In the genomic region with DNA sequence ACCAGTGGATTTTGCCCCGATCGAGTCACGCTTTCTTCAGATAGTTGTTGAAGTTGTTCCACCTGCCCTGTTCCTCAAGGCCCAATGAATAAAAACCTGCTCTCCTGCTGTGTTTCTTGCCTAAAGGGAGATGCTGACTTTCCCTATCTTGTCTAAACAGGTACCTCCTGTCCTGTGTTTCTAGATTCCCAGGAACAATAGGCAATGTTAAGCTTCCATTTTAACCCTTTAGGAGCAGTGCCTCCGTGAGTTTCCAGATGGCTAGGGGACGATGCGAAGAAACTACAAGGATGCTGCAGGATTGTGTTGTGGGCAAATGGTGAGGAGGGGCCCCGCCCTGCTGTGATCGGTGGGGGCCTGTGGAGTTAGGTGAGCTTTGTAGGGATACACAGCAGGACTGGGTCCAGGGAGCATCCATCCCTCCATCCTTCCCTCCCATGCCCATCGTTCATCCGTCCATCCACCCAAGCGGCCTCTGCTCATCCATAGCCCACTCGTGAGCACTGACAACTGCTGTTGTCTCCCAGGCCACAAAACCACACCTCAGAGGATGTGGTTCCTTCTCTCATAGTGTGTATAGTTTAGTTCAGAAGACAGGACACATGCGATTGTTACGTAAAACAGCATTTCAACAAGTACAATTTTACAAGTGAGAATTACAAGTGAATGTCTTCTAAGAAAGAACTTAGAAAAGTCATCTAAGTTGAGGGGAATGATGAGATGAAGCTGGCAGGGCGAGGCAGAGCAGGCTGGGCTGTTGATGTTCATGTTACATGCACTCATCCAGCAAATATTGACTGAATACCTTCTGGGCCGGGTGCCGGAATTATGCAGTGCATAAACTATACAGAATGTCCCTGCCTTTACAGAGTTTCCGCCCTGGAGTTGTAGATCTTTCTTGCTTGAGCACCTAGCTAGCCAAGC, we compare ENCODE assay signal across 9 cellular contexts. TPM values are rescaled to one million over a fixed set of nuclear protein-coding genes. Genes with fewer than 3 reads are reported as not detected.
DNase-seq lines count a peak whose midpoint lies in the region; ATAC-seq and TF ChIP-seq lines count a peak whose summit lies in the region.
"Had no signal": no experiment of that assay in that cellular context is flagged by ENCODE, and none has a peak within 500 bp of the region (broad histone marks: within the 10 kb centered on the region; RNA-seq: fewer than 3 reads in every experiment).

No MANE protein-coding gene starts in this region.

- H3K27ac Mint-ChIP-seq in activated T-helper 17 cell treated with anti-CD3 and anti-CD28 coated beads, Interleukin-2, amount 50 U/mL, for 72 hours: peak overlapping the region; percentile 41
- peak overlapping the region; percentile 36 to 74 for H3K27ac Mint-ChIP-seq in natural killer cell treated with Interleukin-12 subunit alpha and Interleukin-12 subunit beta and Interleukin-15 and Interleukin-18, amount 100 ng/mL, for 72 hours

- H3K27ac ChIP-seq in C4-2B (peak overlapping the region; percentile 99), right cardiac atrium (ENCODE audit: low read length) (no peak overlapping the region)

- peak; percentile 69 for ATAC-seq in activated T-helper 17 cell treated with anti-CD3 and anti-CD28 coated beads, Interleukin-2, amount 50 U/mL, for 72 hours (replicated peaks)
- ATAC-seq in natural killer cell treated with Interleukin-12 subunit alpha and Interleukin-12 subunit beta and Interleukin-15 and Interleukin-18, amount 100 ng/mL, for 72 hours: peak; percentile 71 to 78
- ATAC-seq in right cardiac atrium: no peak

- H3K4me3 ChIP-seq in right cardiac atrium (ENCODE audit: low read length): no peak overlapping the region

- WGBS in right cardiac atrium: 89% methylated on average over 18 of the region's 18 CpGs

- H3K4me1 ChIP-seq in right cardiac atrium (ENCODE audit: control insufficient read depth, insufficient read depth, low read length): peaks cover 2% of the 10 kb centered on the region

- TF ChIP-seq CTCF in C4-2B (conservative IDR thresholded peaks at IDR 0.05): no peak

- intact Hi-C loops in right cardiac atrium (cut with DNase I): no loop called here

- no peaks in the 10 kb centered on the region for H3K27me3 Mint-ChIP-seq in activated T-helper 17 cell treated with anti-CD3 and anti-CD28 coated beads, Interleukin-2, amount 50 U/mL, for 72 hours
- H3K27me3 Mint-ChIP-seq in natural killer cell treated with Interleukin-12 subunit alpha and Interleukin-12 subunit beta and Interleukin-15 and Interleukin-18, amount 100 ng/mL, for 72 hours: peaks cover 0 to 2% of the 10 kb centered on the region in 2 donors

- no peaks in the 10 kb centered on the region for H3K9me3 Mint-ChIP-seq in activated T-helper 17 cell treated with anti-CD3 and anti-CD28 coated beads, Interleukin-2, amount 50 U/mL, for 72 hours
- no peaks in the 10 kb centered on the region for H3K9me3 Mint-ChIP-seq in natural killer cell treated with Interleukin-12 subunit alpha and Interleukin-12 subunit beta and Interleukin-15 and Interleukin-18, amount 100 ng/mL, for 72 hours

- H3K4me1 Mint-ChIP-seq in activated T-helper 17 cell treated with anti-CD3 and anti-CD28 coated beads, Interleukin-2, amount 50 U/mL, for 72 hours: peaks cover 28% of the 10 kb centered on the region
- H3K4me1 Mint-ChIP-seq in natural killer cell treated with Interleukin-12 subunit alpha and Interleukin-12 subunit beta and Interleukin-15 and Interleukin-18, amount 100 ng/mL, for 72 hours (ENCODE audit: low read depth in 2 of 2): peaks cover 33 to 39% of the 10 kb centered on the region in 2 donors

- peak overlapping the region; percentile 70 for H3K4me3 Mint-ChIP-seq in activated T-helper 17 cell treated with anti-CD3 and anti-CD28 coated beads, Interleukin-2, amount 50 U/mL, for 72 hours
- peak overlapping the region; percentile 73 for H3K4me3 Mint-ChIP-seq in natural killer cell treated with Interleukin-12 subunit alpha and Interleukin-12 subunit beta and Interleukin-15 and Interleukin-18, amount 100 ng/mL, for 72 hours

- no peaks in the 10 kb centered on the region for H3K27me3 ChIP-seq in right cardiac atrium (ENCODE audit: control insufficient read depth, insufficient read depth)

- peak; percentile 62 for DNase-seq in NOMO-1 treated with DMSO at 0.1 percent for 48 hours (lab: John Stamatoyannopoulos, UW; ENCODE audit: unreplicated experiment)
- DNase-seq in natural killer cell treated with Interleukin-12 subunit alpha and Interleukin-12 subunit beta and Interleukin-15 and Interleukin-18, amount 100 ng/mL, for 72 hours (ENCODE audit: low spot score): peak; percentile 79
- no peak for DNase-seq in right cardiac atrium
- no peak for DNase-seq in SW 1271 (lab: John Stamatoyannopoulos, UW)
- no peak for DNase-seq in SW480 (ENCODE audit: low spot score)
- DNase-seq in NCI-H2227 (lab: John Stamatoyannopoulos, UW; ENCODE audit: unreplicated experiment): no peak
- DNase-seq: NCI-H226 had no signal

- no peaks in the 10 kb centered on the region for H3K9me3 ChIP-seq in right cardiac atrium (ENCODE audit: control insufficient read depth, low read length)

- no peaks in the 10 kb centered on the region for H3K36me3 Mint-ChIP-seq in activated T-helper 17 cell treated with anti-CD3 and anti-CD28 coated beads, Interleukin-2, amount 50 U/mL, for 72 hours (ENCODE audit: low read depth)
- no peaks in the 10 kb centered on the region for H3K36me3 Mint-ChIP-seq in natural killer cell treated with Interleukin-12 subunit alpha and Interleukin-12 subunit beta and Interleukin-15 and Interleukin-18, amount 100 ng/mL, for 72 hours

RNA-seq across cellular contexts. Expression of a gene that starts 5.2 kb away (rescaled TPM):
- 1 to 10 TPM; 4.8 to 6.3 TPM for total RNA-seq in activated T-helper 17 cell treated with anti-CD3 and anti-CD28 coated beads, Interleukin-2, amount 50 U/mL, for 72 hours
- total RNA-seq in natural killer cell treated with Interleukin-12 subunit alpha and Interleukin-12 subunit beta and Interleukin-15 and Interleukin-18, amount 100 ng/mL, for 72 hours: 1 to 10 TPM; 2.4 to 4.7 TPM
- 1 to 10 TPM; 4.7 to 9.3 (median 6.8) TPM for total RNA-seq in right cardiac atrium
- 2.8 TPM for polyA plus RNA-seq in right cardiac atrium

RNA-seq across cellular contexts. Expression of a gene that starts 5.6 kb away (rescaled TPM):
- total RNA-seq in activated T-helper 17 cell treated with anti-CD3 and anti-CD28 coated beads, Interleukin-2, amount 50 U/mL, for 72 hours: 1 to 10 TPM in 1 of 2 donors, under 1 TPM in 1; 0.64 to 5.5 TPM
- 1 to 10 TPM; 2.4 to 5.8 TPM for total RNA-seq in natural killer cell treated with Interleukin-12 subunit alpha and Interleukin-12 subunit beta and Interleukin-15 and Interleukin-18, amount 100 ng/mL, for 72 hours
- total RNA-seq in right cardiac atrium: under 1 TPM; 0.21 to 0.86 (median 0.41) TPM
- polyA plus RNA-seq in right cardiac atrium: 0.23 TPM

RNA-seq across cellular contexts. Expression of a gene that starts 48.6 kb away (rescaled TPM):
- total RNA-seq in activated T-helper 17 cell treated with anti-CD3 and anti-CD28 coated beads, Interleukin-2, amount 50 U/mL, for 72 hours: 100 to 1,000 TPM; 100 to 112 TPM
- total RNA-seq in natural killer cell treated with Interleukin-12 subunit alpha and Interleukin-12 subunit beta and Interleukin-15 and Interleukin-18, amount 100 ng/mL, for 72 hours: 10 to 100 TPM; 47.1 to 62.2 TPM
- 10 to 100 TPM; 73.9 to 98.3 (median 93.0) TPM for total RNA-seq in right cardiac atrium
- 97.6 TPM for polyA plus RNA-seq in right cardiac atrium

Comparison
In these comparisons a context has a peak if more than half of its experiments do, and no peak if none do; other contexts are left out.
1. DNase-seq: peak in NOMO-1 treated with DMSO at 0.1 percent for 48 hours (single experiment) and natural killer cell treated with Interleukin-12 subunit alpha and Interleukin-12 subunit beta and Interleukin-15 and Interleukin-18, amount 100 ng/mL, for 72 hours (single experiment); none in right cardiac atrium (0 of 3), SW 1271 (0 of 2), SW480 (single experiment) and NCI-H2227 (single experiment).
2. ATAC-seq: peak in activated T-helper 17 cell treated with anti-CD3 and anti-CD28 coated beads, Interleukin-2, amount 50 U/mL, for 72 hours (single experiment) and natural killer cell treated with Interleukin-12 subunit alpha and Interleukin-12 subunit beta and Interleukin-15 and Interleukin-18, amount 100 ng/mL, for 72 hours (2 of 2); none in right cardiac atrium (0 of 2).